In genomic region chr16:51815527-51815926, GRCh38 we compare ENCODE assay signal across 28 cellular contexts.
"Had no signal": no experiment of that assay in that cellular context is flagged by ENCODE, and none has a peak within 500 bp of the region (broad histone marks: within the 10 kb centered on the region; RNA-seq: fewer than 3 reads in every experiment).

No MANE protein-coding gene starts in this region.

- H3K4me1 ChIP-seq: body of pancreas had no signal

- H3K4me3 ChIP-seq: body of pancreas, cardiac muscle cell had no signal

- H3K9me3 ChIP-seq: body of pancreas had no signal

- DNase-seq: activated B cell treated with CpG ODN at 0.5 μM for 24 hours; activated CD4-positive, alpha-beta memory T cell treated with anti-CD3 and anti-CD28 coated beads for 36 hours; activated CD4-positive, alpha-beta T cell treated with anti-CD3 and anti-CD28 coated beads for 4 hours; activated CD4-positive, alpha-beta T cell treated with anti-CD3 and anti-CD28 coated beads, Interleukin-2, amount 10 ng/mL, durations not matched to agents 24 days and 14 days; activated CD4-positive, alpha-beta T cell treated with anti-CD3 and anti-CD28 coated beads, Interleukin-2, amount 50 U/mL, for 1 hour; activated CD4-positive, alpha-beta T cell treated with anti-CD3 and anti-CD28 coated beads, Interleukin-2, amount 50 U/mL, for 4 hours; activated CD4-positive, CD25-positive, alpha-beta regulatory T cell treated with anti-CD3 and anti-CD28 coated beads, Interleukin-2, amount 50 U/mL, for 72 hours; activated CD8-positive, alpha-beta memory T cell treated with anti-CD3 and anti-CD28 coated beads, Interleukin-2, amount 50 U/mL, for 4 hours; activated CD8-positive, alpha-beta T cell treated with anti-CD3 and anti-CD28 coated beads for 36 hours; activated gamma-delta T cell; activated naive CD4-positive, alpha-beta T cell treated with anti-CD3 and anti-CD28 coated beads, Interleukin-2, amount 10 ng/mL, durations not matched to agents 7 days and 5 days; activated naive CD4-positive, alpha-beta T cell treated with Interleukin-2 at 50 U/mL for 16 hours; activated naive CD8-positive, alpha-beta T cell treated with anti-CD3 and anti-CD28 coated beads, Interleukin-2, amount 10 ng/mL, durations not matched to agents 7 days and 5 days; activated naive CD8-positive, alpha-beta T cell treated with anti-CD3 and anti-CD28 coated beads, Interleukin-2, amount 50 U/mL, for 24 hours; activated T-cell treated with anti-CD3 and anti-CD28 coated beads for 4 hours; activated T-cell treated with anti-CD3 and anti-CD28 coated beads, Interleukin-2, amount 50 U/mL, for 1 hour; activated T-cell treated with anti-CD3 and anti-CD28 coated beads, Interleukin-2, amount 50 U/mL, for 4 hours; activated T-cell treated with anti-CD3 and anti-CD28 coated beads, Interleukin-2, amount 50 U/mL, for 72 hours; amniotic stem cell; aorta; body of pancreas; caudate nucleus; cerebellar nuclear complex; T-helper 2 cell; T-helper 9 cell had no signal

- ATAC-seq: activated CD8-positive, alpha-beta T cell treated with anti-CD3 and anti-CD28 coated beads for 36 hours; activated naive CD8-positive, alpha-beta T cell treated with anti-CD3 and anti-CD28 coated beads, Interleukin-2, amount 50 U/mL, for 24 hours; activated T-cell treated with anti-CD3 and anti-CD28 coated beads, Interleukin-2, amount 50 U/mL, for 4 hours; activated T-cell treated with anti-CD3 and anti-CD28 coated beads, Interleukin-2, amount 50 U/mL, for 72 hours; activated T-helper 17 cell treated with anti-CD3 and anti-CD28 coated beads, Interleukin-2, amount 50 U/mL, for 72 hours; body of pancreas had no signal

- H3K27ac ChIP-seq: body of pancreas, cardiac muscle cell, VCaP had no signal

- H3K36me3 ChIP-seq: cardiac muscle cell had no signal

- H3K27me3 ChIP-seq: body of pancreas, cardiac muscle cell had no signal
